Comparison of ENCODE assay signal across 8 cellular contexts in genomic region chr4:173288296-173288695, GRCh38. TPM values are rescaled to one million over a fixed set of nuclear protein-coding genes. Genes with fewer than 3 reads are reported as not detected.
A peak's percentile ranks its signal among the peaks of the same experiment; 100 is the strongest.
DNase-seq lines count a peak whose midpoint lies in the region; ATAC-seq and TF ChIP-seq lines count a peak whose summit lies in the region.

No MANE protein-coding gene starts in this region.

- H3K27me3 ChIP-seq in esophagus squamous epithelium = no peaks in the 10 kb centered on the region
- H3K27me3 ChIP-seq in neutrophil = no peaks in the 10 kb centered on the region
- no peaks in the 10 kb centered on the region for H3K27me3 ChIP-seq in upper lobe of left lung

- DNase-seq in GF-D8 (lab: John Stamatoyannopoulos, UW) (peak; percentile 70), HCEC 1CT (peak; percentile 8), NOMO-1 (lab: John Stamatoyannopoulos, UW; ENCODE audit: unreplicated experiment in 2 of 2) (peak; percentile 16 to 58), esophagus squamous epithelium (lab: John Stamatoyannopoulos, UW) (peak; percentile 2), upper lobe of left lung (peak in 1 of 2 donors; percentile 57), NCI-H526 treated with DMSO at 0.1 percent for 48 hours (lab: John Stamatoyannopoulos, UW) (no peak)
- peak; percentile 49 for DNase-seq in activated CD8-positive, alpha-beta memory T cell treated with anti-CD3 and anti-CD28 coated beads, Interleukin-2, amount 50 U/mL, for 24 hours (ENCODE audit: extremely low read depth)

- TF ChIP-seq CTCF in esophagus squamous epithelium (IDR thresholded peaks at IDR 0.05) (peak in 3 of 6 experiments; percentile 29 to 54 (median 45)), neutrophil (IDR thresholded peaks at IDR 0.05) (peak; percentile 68), upper lobe of left lung (IDR thresholded peaks at IDR 0.05) (peak in 5 of 6 experiments; percentile 29 to 44 (median 38))

- H3K36me3 ChIP-seq in esophagus squamous epithelium = peaks cover 0 to 7% (median 0%) of the 10 kb centered on the region in 3 donors
- no peaks in the 10 kb centered on the region for H3K36me3 ChIP-seq in neutrophil
- no peaks in the 10 kb centered on the region for H3K36me3 ChIP-seq in upper lobe of left lung

- H3K4me3 ChIP-seq in esophagus squamous epithelium = no peak overlapping the region
- no peak overlapping the region for H3K4me3 ChIP-seq in neutrophil (ENCODE audit: low read depth in 1 of 2, low read length in 1 of 2)
- H3K4me3 ChIP-seq in upper lobe of left lung = no peak overlapping the region

- H3K9me3 ChIP-seq in esophagus squamous epithelium (peaks cover 0 to 30% (median 10%) of the 10 kb centered on the region in 3 donors), neutrophil (no peaks in the 10 kb centered on the region), upper lobe of left lung (peaks cover 6 to 38% (median 27%) of the 10 kb centered on the region in 4 donors)

- WGBS in esophagus squamous epithelium, 2 donors = 57 to 61% methylated on average over 4 of the region's 4 CpGs
- WGBS in upper lobe of left lung, 2 donors = 69 to 75% methylated on average over 4 of the region's 4 CpGs

- no peak for TF ChIP-seq EP300 in upper lobe of left lung (IDR thresholded peaks at IDR 0.05)

- H3K27ac ChIP-seq in esophagus squamous epithelium (no peak overlapping the region), neutrophil (no peak overlapping the region), upper lobe of left lung (no peak overlapping the region)

- intact Hi-C loops in esophagus squamous epithelium (cut with DNase I) = no loop called here

- H3K4me1 ChIP-seq in esophagus squamous epithelium (no peaks in the 10 kb centered on the region), neutrophil (ENCODE audit: control insufficient read depth in 1 of 2, insufficient read depth in 1 of 2, low read depth in 1 of 2, low read length in 1 of 2) (peaks cover 0 to 9% of the 10 kb centered on the region in 2 experiments), upper lobe of left lung (no peaks in the 10 kb centered on the region)

- TF ChIP-seq POLR2A in esophagus squamous epithelium (IDR thresholded peaks at IDR 0.05) = no peak
- no peak for TF ChIP-seq POLR2A in upper lobe of left lung (IDR thresholded peaks at IDR 0.05)

- ATAC-seq in upper lobe of left lung (ENCODE audit: low FRiP score in 2 of 2) = peak; percentile 53 to 64

RNA-seq across cellular contexts. Expression of gene HMGB2, which starts 45.9 kb away (rescaled TPM):
- 10 to 100 TPM; 27.3 to 83.6 (median 65.3) TPM for total RNA-seq in esophagus squamous epithelium
- 10 to 100 TPM; 37.5 to 72.7 (median 54.8) TPM for total RNA-seq in upper lobe of left lung
